In genomic region chr19:45058622-45059159, GRCh38 we compare ENCODE assay signal across 1 cellular context.
TF ChIP-seq lines count a peak whose summit lies in the region.

No MANE protein-coding gene starts in this region.

TF ChIP-seq in GM12878, 131 proteins besides CTCF, POLR2A, EP300 and RAD21:
- TF ChIP-seq E2F4 (IDR thresholded peaks at IDR 0.05; ENCODE audit: low read depth, low read length), result no peak
- no peak for TF ChIP-seq HDAC6 (IDR thresholded peaks at IDR 0.05; ENCODE audit: unreplicated experiment)
- TF ChIP-seq CHD1 (IDR thresholded peaks at IDR 0.05; ENCODE audit: low read depth, low read length), result no peak
- no peak for TF ChIP-seq GABPA (IDR thresholded peaks at IDR 0.05; ENCODE audit: low read depth)
- no peak for TF ChIP-seq PAX8 (IDR thresholded peaks at IDR 0.05)
- no peak for TF ChIP-seq SIN3A (IDR thresholded peaks at IDR 0.05; ENCODE audit: low read depth, low read length)
- TF ChIP-seq RAD51 (IDR thresholded peaks at IDR 0.05), result no peak
- TF ChIP-seq CHD4 (IDR thresholded peaks at IDR 0.05), result no peak
- TF ChIP-seq MXI1 (IDR thresholded peaks at IDR 0.05; ENCODE audit: low read depth, low read length), result no peak
- TF ChIP-seq ASH2L (IDR thresholded peaks at IDR 0.05; ENCODE audit: borderline replicate concordance, low read depth), result no peak
- no peak for TF ChIP-seq CEBPB (IDR thresholded peaks at IDR 0.05; ENCODE audit: borderline replicate concordance in 1 of 2, low read depth in 2 of 2, low read length in 2 of 2)
- no peak for TF ChIP-seq POLR2AphosphoS5 (IDR thresholded peaks at IDR 0.05; ENCODE audit: low read length)
- TF ChIP-seq NFYA (IDR thresholded peaks at IDR 0.05; ENCODE audit: borderline replicate concordance, low read depth, low read length), result no peak
- no peak for TF ChIP-seq SUPT20H (IDR thresholded peaks at IDR 0.05; ENCODE audit: borderline replicate concordance, control insufficient read depth, low read depth, low read length)
- no peak for TF ChIP-seq CBFB (IDR thresholded peaks at IDR 0.05; ENCODE audit: low read depth)
- no peak for TF ChIP-seq ZNF217 (IDR thresholded peaks at IDR 0.05)
